Comparison of ENCODE assay signal across 14 cellular contexts in genomic region chr7:40200791-40201190, GRCh38.
DNase-seq lines count a peak whose midpoint lies in the region; ATAC-seq, FAIRE-seq and TF ChIP-seq lines count a peak whose summit lies in the region.
"Had no signal": no experiment of that assay in that cellular context is flagged by ENCODE, and none has a peak within 500 bp of the region (broad histone marks: within the 10 kb centered on the region; RNA-seq: fewer than 3 reads in every experiment).

No MANE protein-coding gene starts in this region.

- H3K9me3 ChIP-seq in stomach smooth muscle (ENCODE audit: control insufficient read depth in 2 of 2, low read length in 2 of 2) = no peaks in the 10 kb centered on the region
- no peaks in the 10 kb centered on the region for H3K9me3 ChIP-seq in small intestine (ENCODE audit: control insufficient read depth, low read depth)
- H3K9me3 ChIP-seq: gastrocnemius medialis, SJCRH30 had no signal

- no peaks in the 10 kb centered on the region for H3K27me3 ChIP-seq in stomach smooth muscle (ENCODE audit: control insufficient read depth in 1 of 2, insufficient read depth in 2 of 2, low read length in 2 of 2)
- H3K27me3 ChIP-seq in small intestine (ENCODE audit: control insufficient read depth in 2 of 2, insufficient read depth in 2 of 2, low read length in 2 of 2) = no peaks in the 10 kb centered on the region
- H3K27me3 ChIP-seq: gastrocnemius medialis, SJCRH30 had no signal

- H3K4me1 ChIP-seq in stomach smooth muscle (ENCODE audit: control insufficient read depth, insufficient read depth, low read length) (peaks cover 13% of the 10 kb centered on the region), small intestine (ENCODE audit: control insufficient read depth in 2 of 2, insufficient read depth in 1 of 2, low read depth in 1 of 2, low read length in 1 of 2) (no peaks in the 10 kb centered on the region)
- H3K4me1 ChIP-seq: gastrocnemius medialis, SJCRH30 had no signal

- WGBS in small intestine, 3 donors = 69 to 88% (median 85%) methylated on average over 3 of the region's 3 CpGs

- no peak for FAIRE-seq in small intestine (lab: Jason Lieb, UNC)

- no peak for TF ChIP-seq CTCF in foreskin fibroblast (IDR thresholded peaks at IDR 0.05; ENCODE audit: low read depth, low read length)

- H3K4me3 ChIP-seq in foreskin fibroblast (ENCODE audit: low read depth in 1 of 2, low read length in 2 of 2) (no peak overlapping the region), stomach smooth muscle (ENCODE audit: low read length in 2 of 2) (no peak overlapping the region), small intestine (ENCODE audit: low read depth in 1 of 2, low read length in 2 of 2) (no peak overlapping the region)
- H3K4me3 ChIP-seq: gastrocnemius medialis, SJCRH30 had no signal

- peak; percentile 62 for DNase-seq in GM03348 (ENCODE audit: low spot score)
- peak; percentile 55 for DNase-seq in amniotic stem cell (lab: John Stamatoyannopoulos, UW)
- DNase-seq in foreskin fibroblast = peak; percentile 66 to 76
- DNase-seq in medulla oblongata (ENCODE audit: extremely low spot score) = no peak
- DNase-seq in small intestine = no peak
- DNase-seq: activated T-cell treated with anti-CD3 and anti-CD28 coated beads, Interleukin-2, amount 50 U/mL, for 48 hours; CD8-positive, alpha-beta T cell; gastrocnemius medialis; immature natural killer cell; NCI-H2107; SJCRH30; stimulated activated CD4-positive, alpha-beta T cell treated with anti-CD3 and anti-CD28 coated beads, Interleukin-15, amount 100 ng/mL, for 24 hours had no signal

- ATAC-seq in HG02884 (IDR thresholded peaks at IDR 0.05; ENCODE audit: unreplicated experiment) = no peak
- ATAC-seq: CD8-positive, alpha-beta T cell; gastrocnemius medialis had no signal

- H3K9ac ChIP-seq in stomach smooth muscle (ENCODE audit: low read length in 2 of 2) = peak overlapping the region; percentile 14 to 47

- H3K27ac ChIP-seq in stomach smooth muscle (ENCODE audit: low read length) (peak overlapping the region; percentile 37), small intestine (ENCODE audit: low read depth in 1 of 2, low read length in 1 of 2) (no peak overlapping the region)
- H3K27ac ChIP-seq: gastrocnemius medialis, SJCRH30 had no signal

- H3K36me3 ChIP-seq in stomach smooth muscle (ENCODE audit: control insufficient read depth in 2 of 2, insufficient read depth in 2 of 2, low read length in 2 of 2) (peaks cover 0 to 2% of the 10 kb centered on the region in 2 donors), small intestine (ENCODE audit: control insufficient read depth in 2 of 2, insufficient read depth in 2 of 2, low read length in 2 of 2) (no peaks in the 10 kb centered on the region)
- H3K36me3 ChIP-seq: gastrocnemius medialis, SJCRH30 had no signal

Comparison
In these comparisons a context has a peak if more than half of its experiments do, and no peak if none do; other contexts are left out.
1. DNase-seq: peak in GM03348 (single experiment), amniotic stem cell (single experiment) and foreskin fibroblast (2 of 2); none in medulla oblongata (single experiment) and small intestine (single experiment).